In genomic region chr21:46327711-46328110, GRCh38 we compare ENCODE assay signal across 18 cellular contexts. TPM values are rescaled to one million over a fixed set of nuclear protein-coding genes. Genes with fewer than 3 reads are reported as not detected.
A peak's percentile ranks its signal among the peaks of the same experiment; 100 is the strongest.
DNase-seq lines count a peak whose midpoint lies in the region; ATAC-seq and TF ChIP-seq lines count a peak whose summit lies in the region.
"Had no signal": no experiment of that assay in that cellular context is flagged by ENCODE, and none has a peak within 500 bp of the region (broad histone marks: within the 10 kb centered on the region; RNA-seq: fewer than 3 reads in every experiment).

No MANE protein-coding gene starts in this region.

- H3K27ac Mint-ChIP-seq in Calu3 (ENCODE audit: unreplicated experiment) (no peak overlapping the region), nephron progenitor cell (peak overlapping the region; percentile 42)
- H3K27ac Mint-ChIP-seq: CD14-positive monocyte, GM23338 had no signal

- intact Hi-C loops in Calu3 (cut with micrococcal nuclease; ENCODE audit: unreplicated experiment) = no loop called here
- intact Hi-C loops in mammary epithelial cell (cut with micrococcal nuclease) = loop anchor here (5.0 kb wide), 2 partner anchors 130 to 355 kb away; partner anchors contain the start of gene DIP2A
- intact Hi-C loops in vagina (cut with DNase I) = loop anchor here (10.0 kb wide), 1 partner anchor 353 kb away; no protein-coding TSS in a partner anchor

- CTCF ChIA-PET in Calu3 (lab: Charles Lee) = no interaction called here
- CTCF ChIA-PET in mammary epithelial cell (lab: Charles Lee; ENCODE audit: low non-redundant PET) = no interaction called here

- no peak for TF ChIP-seq POLR2A in vagina (IDR thresholded peaks at IDR 0.05)

- H3K79me1 ChIP-seq in trophoblast cell (ENCODE audit: low read length) = peaks cover 17% of the 10 kb centered on the region

- H3K4ac ChIP-seq in trophoblast cell (ENCODE audit: low read depth, low read length) = peak overlapping the region; percentile 75

- H4K91ac ChIP-seq in trophoblast cell (ENCODE audit: low read depth, low read length) = no peak overlapping the region

- H2AFZ ChIP-seq in trophoblast cell (ENCODE audit: insufficient read depth, low read length, poor library complexity) = no peak overlapping the region
- H2AFZ ChIP-seq in mammary epithelial cell (ENCODE audit: low read depth, low read length) = no peak overlapping the region
- H2AFZ ChIP-seq: GM23338 had no signal

- H3K27ac ChIP-seq in VCaP (peak overlapping the region; percentile 99), trophoblast cell (ENCODE audit: low read depth, low read length) (no peak overlapping the region), mammary epithelial cell (ENCODE audit: insufficient read depth, low read depth, low read length) (no peak overlapping the region), vagina (no peak overlapping the region)
- H3K27ac ChIP-seq: BLaER1 had no signal

- DNase-seq in Calu3 (no peak), nephron progenitor cell (no peak), trophoblast cell (no peak), mammary epithelial cell (no peak), vagina (ENCODE audit: extremely low spot score in 2 of 2) (no peak)
- no peak for DNase-seq in activated T-cell treated with anti-CD3 and anti-CD28 coated beads, Interleukin-2, amount 50 U/mL, for 48 hours
- DNase-seq: 8988T; CD4-positive, alpha-beta memory T cell; DMS53; DND-41; HCEC 1CT; HFFc6; IMR-90 had no signal

- H3K9ac ChIP-seq in trophoblast cell (ENCODE audit: low read length) (no peak overlapping the region), mammary epithelial cell (ENCODE audit: insufficient read depth, low read length) (no peak overlapping the region)
- H3K9ac ChIP-seq: BLaER1 had no signal

- H3K36me3 Mint-ChIP-seq in Calu3 (ENCODE audit: insufficient read depth, unreplicated experiment) = peaks cover 59% of the 10 kb centered on the region
- H3K36me3 Mint-ChIP-seq in nephron progenitor cell (ENCODE audit: low read depth) = peaks cover 50% of the 10 kb centered on the region

- no peak overlapping the region for H2BK12ac ChIP-seq in trophoblast cell (ENCODE audit: low read length)

- H4K20me1 ChIP-seq in mammary epithelial cell (ENCODE audit: insufficient read depth, low read length) = no peaks in the 10 kb centered on the region

- H2BK5ac ChIP-seq in trophoblast cell (ENCODE audit: low read depth, low read length, poor library complexity) = no peak overlapping the region

- H2AK5ac ChIP-seq in trophoblast cell (ENCODE audit: low read length) = no peak overlapping the region

- dilution Hi-C loops in mammary epithelial cell (cut with HindIII; ENCODE audit: low sequenced_read_pairs) = no loop called here

- no peak overlapping the region for H3K14ac ChIP-seq in trophoblast cell (ENCODE audit: low read length)

- peaks cover 7 to 9% of the 10 kb centered on the region in 2 experiments for H3K4me1 ChIP-seq in trophoblast cell (ENCODE audit: control insufficient read depth in 1 of 2, insufficient read depth in 2 of 2, low read length in 2 of 2)
- peaks cover 6% of the 10 kb centered on the region for H3K4me1 ChIP-seq in mammary epithelial cell (ENCODE audit: insufficient read depth, low read length)
- H3K4me1 ChIP-seq in vagina = peaks cover 23% of the 10 kb centered on the region

- no peak overlapping the region for H4K8ac ChIP-seq in trophoblast cell (ENCODE audit: low read depth, low read length)

- H3K9me3 Mint-ChIP-seq in Calu3 (ENCODE audit: low read depth, unreplicated experiment) (no peaks in the 10 kb centered on the region), nephron progenitor cell (no peaks in the 10 kb centered on the region)
- H3K9me3 Mint-ChIP-seq: CD14-positive monocyte, HFFc6 had no signal

- BruUV-seq in Calu3 (replicated peaks; lab: Mats Ljungman, UMichigan) = TSS peak; percentile 2
- BruUV-seq in mammary epithelial cell (replicated peaks; lab: Mats Ljungman, UMichigan) = no TSS peak

- H3K4me2 ChIP-seq in trophoblast cell (ENCODE audit: low read length) = no peak overlapping the region
- H3K4me2 ChIP-seq in mammary epithelial cell (ENCODE audit: insufficient read depth, low read depth, low read length) = no peak overlapping the region
- H3K4me2 ChIP-seq: BLaER1, GM23338 had no signal

- H3K18ac ChIP-seq in trophoblast cell (ENCODE audit: low read length) = no peak overlapping the region

- H2BK120ac ChIP-seq in trophoblast cell (ENCODE audit: insufficient read depth, low read length, poor library complexity) = no peak overlapping the region

- H3K4me3 Mint-ChIP-seq in Calu3 (ENCODE audit: low read depth, unreplicated experiment) (no peak overlapping the region), nephron progenitor cell (no peak overlapping the region)
- H3K4me3 Mint-ChIP-seq: CD14-positive monocyte; CD4-positive, alpha-beta memory T cell; GM23338 had no signal

- in situ Hi-C loops in mammary epithelial cell (cut with MboI; ENCODE audit: low sequenced_read_pairs in 2 of 2) = no loop called here

- H3K79me2 ChIP-seq in trophoblast cell (ENCODE audit: control insufficient read depth, insufficient read depth, low read length, poor library complexity) (peaks cover 18% of the 10 kb centered on the region), mammary epithelial cell (ENCODE audit: insufficient read depth, low read length) (peaks cover 83% of the 10 kb centered on the region)

- no peak overlapping the region for H4K12ac ChIP-seq in trophoblast cell (ENCODE audit: low read depth, low read length)

- peaks cover 15% of the 10 kb centered on the region for H3K4me1 Mint-ChIP-seq in Calu3 (ENCODE audit: low read depth, unreplicated experiment)
- H3K4me1 Mint-ChIP-seq in nephron progenitor cell = peaks cover 23% of the 10 kb centered on the region

- H3K27me3 ChIP-seq in trophoblast cell (ENCODE audit: insufficient read depth, low read length) (no peaks in the 10 kb centered on the region), mammary epithelial cell (ENCODE audit: insufficient read depth, low read length) (no peaks in the 10 kb centered on the region), vagina (no peaks in the 10 kb centered on the region)
- H3K27me3 ChIP-seq: BLaER1 had no signal

- H3K23ac ChIP-seq in trophoblast cell (ENCODE audit: low read length) = no peak overlapping the region

- TF ChIP-seq CTCF in Calu3 (IDR thresholded peaks at IDR 0.05; ENCODE audit: unreplicated experiment) (no peak), VCaP (conservative IDR thresholded peaks at IDR 0.05) (no peak), nephron progenitor cell (IDR thresholded peaks at IDR 0.05) (no peak), mammary epithelial cell (conservative IDR thresholded peaks at IDR 0.05 in 1 of 2, IDR thresholded peaks at IDR 0.05 in 1 of 2; ENCODE audit: extremely low read depth in 1 of 2, insufficient read depth in 1 of 2, low read depth in 1 of 2, low read length in 2 of 2) (no peak), vagina (IDR thresholded peaks at IDR 0.05) (no peak)

- H3K9me3 ChIP-seq in trophoblast cell (ENCODE audit: insufficient read depth, low read depth, low read length) (no peaks in the 10 kb centered on the region), mammary epithelial cell (replicated peaks; ENCODE audit: insufficient read depth, low read length) (no peaks in the 10 kb centered on the region), vagina (no peaks in the 10 kb centered on the region)
- H3K9me3 ChIP-seq: BLaER1 had no signal

- no CpG with 5 or more reads among the region's 4 CpGs for WGBS in trophoblast cell (ENCODE audit: extremely low coverage, insufficient coverage, insufficient read length)
- WGBS in mammary epithelial cell (ENCODE audit: low coverage, missing lambda C conversion rate) = 90% methylated on average over 4 of the region's 4 CpGs

- no peak for ATAC-seq in GM18873 (IDR thresholded peaks at IDR 0.05; ENCODE audit: low FRiP score, unreplicated experiment)
- ATAC-seq: GM23338 had no signal

- no peak overlapping the region for H3K4me3 ChIP-seq in trophoblast cell (ENCODE audit: low read depth, low read length)
- no peak overlapping the region for H3K4me3 ChIP-seq in mammary epithelial cell (replicated peaks in 1 of 3; ENCODE audit: insufficient read depth in 1 of 3, low read depth in 2 of 3, low read length in 3 of 3)
- H3K4me3 ChIP-seq in vagina = no peak overlapping the region
- H3K4me3 ChIP-seq: BLaER1, GM23338 had no signal

- H3K36me3 ChIP-seq in trophoblast cell (ENCODE audit: control insufficient read depth in 1 of 2, insufficient read depth in 2 of 2, low read length in 2 of 2) (peaks cover 10 to 23% of the 10 kb centered on the region in 2 experiments), mammary epithelial cell (ENCODE audit: insufficient read depth, low read length) (peaks cover 8% of the 10 kb centered on the region), vagina (peaks cover 0 to 19% of the 10 kb centered on the region in 2 donors)

- no peaks in the 10 kb centered on the region for H3K27me3 Mint-ChIP-seq in Calu3 (ENCODE audit: unreplicated experiment)
- no peaks in the 10 kb centered on the region for H3K27me3 Mint-ChIP-seq in nephron progenitor cell (ENCODE audit: low read depth, poor library complexity)
- H3K27me3 Mint-ChIP-seq: CD4-positive, alpha-beta memory T cell had no signal

RNA-seq across cellular contexts. Expression of gene PCNT, which starts 3.8 kb away (rescaled TPM):
- 32.2 and 34.3 TPM in 2 replicates for total RNA-seq in Calu3 (2022)
- 17.0 and 19.0 TPM in 2 replicates for polyA plus RNA-seq in trophoblast cell (2013)
- 10 to 100 TPM; 15.0 to 40.3 TPM for total RNA-seq in mammary epithelial cell
- polyA plus RNA-seq in mammary epithelial cell = 11.1 TPM
- polyA minus RNA-seq in mammary epithelial cell = 34.3 TPM
- 35.8 TPM for total RNA-seq in vagina

RNA-seq across cellular contexts. Expression of gene C21orf58, which starts 4.0 kb away (rescaled TPM):
- 23.4 and 28.2 TPM in 2 replicates for total RNA-seq in Calu3 (2022)
- 7.0 and 7.4 TPM in 2 replicates for polyA plus RNA-seq in trophoblast cell (2013)
- 10 to 100 TPM in 1 of 2 donors, 1 to 10 TPM in 1; 1.8 to 13.8 TPM for total RNA-seq in mammary epithelial cell
- 5.7 TPM for polyA plus RNA-seq in mammary epithelial cell
- 4.7 TPM for polyA minus RNA-seq in mammary epithelial cell
- 2.9 TPM for total RNA-seq in vagina

RNA-seq across cellular contexts. Expression of gene YBEY, which starts 41.6 kb away (rescaled TPM):
- total RNA-seq in Calu3 (2022) = 10.4 and 11.3 TPM in 2 replicates
- polyA plus RNA-seq in trophoblast cell (2013) = 11.1 and 11.9 TPM in 2 replicates
- total RNA-seq in mammary epithelial cell = 10 to 100 TPM in 1 of 2 donors, 1 to 10 TPM in 1; 9.0 to 12.3 TPM
- 10.4 TPM for polyA plus RNA-seq in mammary epithelial cell
- 5.1 TPM for polyA minus RNA-seq in mammary epithelial cell
- total RNA-seq in vagina = 11.3 TPM

RNA-seq across cellular contexts. Expression of gene MCM3AP, which starts 42.3 kb away (rescaled TPM):
- total RNA-seq in Calu3 (2022) (64.1 and 66.5 TPM in 2 replicates), mammary epithelial cell (10 to 100 TPM; 57.2 to 88.8 TPM), vagina (115 TPM)
- 37.4 and 37.9 TPM in 2 replicates for polyA plus RNA-seq in trophoblast cell (2013)
- polyA plus RNA-seq in mammary epithelial cell = 45.5 TPM
- 78.6 TPM for polyA minus RNA-seq in mammary epithelial cell
